In genomic region chr19:45117167-45117594, GRCh38 we compare ENCODE assay signal across 8 cellular contexts. TPM values are rescaled to one million over a fixed set of nuclear protein-coding genes. Genes with fewer than 3 reads are reported as not detected.
DNase-seq lines count a peak whose midpoint lies in the region; ATAC-seq and TF ChIP-seq lines count a peak whose summit lies in the region.

No MANE protein-coding gene starts in this region.

- no peak overlapping the region for H3K4me3 Mint-ChIP-seq in progenitor cell of endocrine pancreas (ENCODE audit: low read depth)

- H3K36me3 Mint-ChIP-seq in progenitor cell of endocrine pancreas (ENCODE audit: insufficient read depth) = no peaks in the 10 kb centered on the region

- no peaks in the 10 kb centered on the region for H3K27me3 Mint-ChIP-seq in progenitor cell of endocrine pancreas

- H3K27ac Mint-ChIP-seq in progenitor cell of endocrine pancreas = peak overlapping the region; percentile 39

- no peak for TF ChIP-seq CTCF in progenitor cell of endocrine pancreas (IDR thresholded peaks at IDR 0.05; ENCODE audit: unreplicated experiment)

- ATAC-seq in GM21423 (IDR thresholded peaks at IDR 0.05; ENCODE audit: unreplicated experiment) (peak; percentile 34), HG02759 (IDR thresholded peaks at IDR 0.05; ENCODE audit: unreplicated experiment) (no peak)

- DNase-seq in NCI-H510A treated with DMSO at 0.1 percent for 48 hours (lab: John Stamatoyannopoulos, UW) = peak; percentile 80
- DNase-seq in activated T-cell treated with anti-CD3 and anti-CD28 coated beads, Interleukin-2, amount 50 U/mL, for 1 hour = peak; percentile 36
- no peak for DNase-seq in progenitor cell of endocrine pancreas (ENCODE audit: low spot score, unreplicated experiment)
- no peak for DNase-seq in NCI-H748 treated with DMSO at 0.1 percent for 48 hours (lab: John Stamatoyannopoulos, UW)
- no peak for DNase-seq in NCI-H774 (lab: John Stamatoyannopoulos, UW)
- DNase-seq in SKM-1 treated with dmso at 0.1 percent for 144 hours (lab: John Stamatoyannopoulos, UW; ENCODE audit: unreplicated experiment) = no peak

- H3K9me3 Mint-ChIP-seq in progenitor cell of endocrine pancreas (ENCODE audit: low read depth) = no peaks in the 10 kb centered on the region

- peaks cover 26% of the 10 kb centered on the region for H3K4me1 Mint-ChIP-seq in progenitor cell of endocrine pancreas (ENCODE audit: low read depth)

RNA-seq across cellular contexts. Expression of gene PPP1R37, which starts 24.2 kb away (rescaled TPM):
- total RNA-seq in progenitor cell of endocrine pancreas = 44.8 and 45.8 TPM in 2 replicates

RNA-seq across cellular contexts. Expression of gene GEMIN7, which starts 38.1 kb away (rescaled TPM):
- total RNA-seq in progenitor cell of endocrine pancreas = 29.8 and 39.4 TPM in 2 replicates

RNA-seq across cellular contexts. Expression of gene ZNF296, which starts 40.9 kb away (rescaled TPM):
- total RNA-seq in progenitor cell of endocrine pancreas = 1.1 and 1.3 TPM in 2 replicates

RNA-seq across cellular contexts. Expression of gene NKPD1, which starts 43.6 kb away (rescaled TPM):
- total RNA-seq in progenitor cell of endocrine pancreas = 0.34 and 0.53 TPM in 2 replicates

Comparison
In these comparisons a context has a peak if more than half of its experiments do, and no peak if none do; other contexts are left out.
1. DNase-seq: peak in NCI-H510A treated with DMSO at 0.1 percent for 48 hours (single experiment) and activated T-cell treated with anti-CD3 and anti-CD28 coated beads, Interleukin-2, amount 50 U/mL, for 1 hour (single experiment); none in progenitor cell of endocrine pancreas (single experiment), NCI-H748 treated with DMSO at 0.1 percent for 48 hours (single experiment), NCI-H774 (single experiment) and SKM-1 treated with dmso at 0.1 percent for 144 hours (single experiment).